In genomic region chr11:78220218-78221157, GRCh38 we compare ENCODE assay signal across 12 cellular contexts. TPM values are rescaled to one million over a fixed set of nuclear protein-coding genes. Genes with fewer than 3 reads are reported as not detected.
A peak's percentile ranks its signal among the peaks of the same experiment; 100 is the strongest.
DNase-seq lines count a peak whose midpoint lies in the region; TF ChIP-seq lines count a peak whose summit lies in the region.
"Had no signal": no experiment of that assay in that cellular context is flagged by ENCODE, and none has a peak within 500 bp of the region (broad histone marks: within the 10 kb centered on the region; RNA-seq: fewer than 3 reads in every experiment).

No MANE protein-coding gene starts in this region.

- no peak overlapping the region for H3K14ac ChIP-seq in H9 (ENCODE audit: insufficient read depth, low read length)

- H3K27ac ChIP-seq in H9 (ENCODE audit: insufficient read length, low read depth, low read length) (no peak overlapping the region), caudate nucleus (ENCODE audit: low read depth, low read length) (peak overlapping the region; percentile 1), spleen (no peak overlapping the region)
- H3K27ac ChIP-seq: VCaP had no signal

- H3K4me1 ChIP-seq in H9 (ENCODE audit: insufficient read depth, low read length): no peaks in the 10 kb centered on the region
- H3K4me1 ChIP-seq in spleen: peaks cover 0 to 21% (median 8%) of the 10 kb centered on the region in 6 donors

- H3K4me1 Mint-ChIP-seq in activated T-cell treated with anti-CD3 and anti-CD28 coated beads, Interleukin-2, amount 50 U/mL, for 24 hours (ENCODE audit: low read depth): peaks cover 16% of the 10 kb centered on the region
- H3K4me1 Mint-ChIP-seq in H9: no peaks in the 10 kb centered on the region

- no peak overlapping the region for H3K23ac ChIP-seq in H9 (ENCODE audit: insufficient read length, low read depth, low read length)

- H3K79me2 ChIP-seq in H9 (ENCODE audit: insufficient read depth, low read length): no peaks in the 10 kb centered on the region

- no peak for TF ChIP-seq POLR2A in spleen (IDR thresholded peaks at IDR 0.05)

- H2BK20ac ChIP-seq in H9 (ENCODE audit: low read depth, low read length, poor library complexity, severe bottlenecking): no peak overlapping the region

- H3K27me3 ChIP-seq in H9 (ENCODE audit: insufficient read depth, low read length) (no peaks in the 10 kb centered on the region), spleen (replicated peaks in 1 of 7) (no peaks in the 10 kb centered on the region)

- H2BK15ac ChIP-seq in H9 (ENCODE audit: low read depth, low read length): no peak overlapping the region

- no peak overlapping the region for H2BK12ac ChIP-seq in H9 (ENCODE audit: insufficient read length, low read depth, low read length)

- no peak overlapping the region for H3K18ac ChIP-seq in H9 (ENCODE audit: insufficient read length, low read depth, low read length)

- no peak overlapping the region for H4K8ac ChIP-seq in H9 (replicated peaks; ENCODE audit: insufficient read length, low read depth, low read length)

- no peak overlapping the region for H2BK5ac ChIP-seq in H9 (ENCODE audit: insufficient read length, low read length)

- no peak overlapping the region for H3K4ac ChIP-seq in H9 (ENCODE audit: low read depth, low read length)

- H3K56ac ChIP-seq in H9 (ENCODE audit: insufficient read length, low read depth, low read length): no peak overlapping the region

- no peak overlapping the region for H2AK5ac ChIP-seq in H9 (ENCODE audit: insufficient read length, low read length)

- no peak overlapping the region for H3K4me3 Mint-ChIP-seq in activated T-cell treated with anti-CD3 and anti-CD28 coated beads, Interleukin-2, amount 50 U/mL, for 24 hours
- no peak overlapping the region for H3K4me3 Mint-ChIP-seq in H9
- H3K4me3 Mint-ChIP-seq: stimulated activated naive CD8-positive, alpha-beta T cell treated with anti-CD3 and anti-CD28 coated beads, Interleukin-15, Interleukin-2, amounts not matched to agents 100 ng/mL and 50 ng/mL, for 24 hours had no signal

- no peak overlapping the region for H2BK120ac ChIP-seq in H9 (ENCODE audit: low read depth, low read length, poor library complexity, severe bottlenecking)

- no peak overlapping the region for H3T11ph ChIP-seq in H9 (ENCODE audit: low read length)

- H3K27ac Mint-ChIP-seq in activated T-cell treated with anti-CD3 and anti-CD28 coated beads, Interleukin-2, amount 50 U/mL, for 24 hours: peak overlapping the region; percentile 64
- H3K27ac Mint-ChIP-seq in H9: peak overlapping the region in 2 of 3 experiments; percentile 33 to 86; a peak in 2 of 7 replicates
- H3K27ac Mint-ChIP-seq: stimulated activated naive CD8-positive, alpha-beta T cell treated with anti-CD3 and anti-CD28 coated beads, Interleukin-15, Interleukin-2, amounts not matched to agents 100 ng/mL and 50 ng/mL, for 24 hours had no signal

- peaks cover 25% of the 10 kb centered on the region for H3K36me3 Mint-ChIP-seq in activated T-cell treated with anti-CD3 and anti-CD28 coated beads, Interleukin-2, amount 50 U/mL, for 24 hours (ENCODE audit: low read depth)
- H3K36me3 Mint-ChIP-seq in H9 (ENCODE audit: insufficient read depth in 1 of 3, low read depth in 3 of 3): peaks cover 0 to 19% (median 17%) of the 10 kb centered on the region in 3 experiments; a peak in 6 of 7 replicates

- no peaks in the 10 kb centered on the region for H3K79me1 ChIP-seq in H9 (ENCODE audit: insufficient read depth, low read depth, low read length, poor library complexity, severe bottlenecking)

- peaks cover 0 to 100% (median 57%) of the 10 kb centered on the region in 6 donors for H3K36me3 ChIP-seq in spleen

- H3K4me3 ChIP-seq in spleen: no peak overlapping the region

- no CpG with 5 or more reads among the region's 14 CpGs for WGBS in H9 (ENCODE audit: extremely low coverage, insufficient read length, low lambda C conversion rate)
- 83 to 97% (median 93%) methylated on average over 11 to 14 of the region's 14 CpGs for WGBS in spleen, 5 donors

- H3K23me2 ChIP-seq in H9 (ENCODE audit: insufficient read length, low read depth, low read length, poor library complexity, severe bottlenecking): no peaks in the 10 kb centered on the region

- H3K9ac ChIP-seq in H9 (ENCODE audit: extremely low read depth, insufficient read length, low read length): no peak overlapping the region

- H3K27me3 Mint-ChIP-seq in activated T-cell treated with anti-CD3 and anti-CD28 coated beads, Interleukin-2, amount 50 U/mL, for 24 hours: no peaks in the 10 kb centered on the region
- no peaks in the 10 kb centered on the region for H3K27me3 Mint-ChIP-seq in H9 (ENCODE audit: low read depth)
- H3K27me3 Mint-ChIP-seq: stimulated activated naive CD8-positive, alpha-beta T cell treated with anti-CD3 and anti-CD28 coated beads, Interleukin-15, Interleukin-2, amounts not matched to agents 100 ng/mL and 50 ng/mL, for 24 hours had no signal

- H3K9me3 ChIP-seq in H9 (ENCODE audit: control insufficient read depth, low read depth, low read length) (no peaks in the 10 kb centered on the region), spleen (no peaks in the 10 kb centered on the region)

- H4K5ac ChIP-seq in H9 (ENCODE audit: insufficient read length, low read depth, low read length): no peak overlapping the region

- H3K4me2 ChIP-seq in H9 (ENCODE audit: insufficient read depth, insufficient read length, low read length): no peak overlapping the region

- H3K9me3 Mint-ChIP-seq in activated T-cell treated with anti-CD3 and anti-CD28 coated beads, Interleukin-2, amount 50 U/mL, for 24 hours: no peaks in the 10 kb centered on the region
- H3K9me3 Mint-ChIP-seq in H9: no peaks in the 10 kb centered on the region
- H3K9me3 Mint-ChIP-seq: stimulated activated naive CD8-positive, alpha-beta T cell treated with anti-CD3 and anti-CD28 coated beads, Interleukin-15, Interleukin-2, amounts not matched to agents 100 ng/mL and 50 ng/mL, for 24 hours had no signal

- no peaks in the 10 kb centered on the region for H4K20me1 ChIP-seq in H9 (ENCODE audit: control insufficient read depth, insufficient read depth, insufficient read length)

- TF ChIP-seq CTCF in H9 (conservative IDR thresholded peaks at IDR 0.05): no peak
- TF ChIP-seq CTCF in spleen (IDR thresholded peaks at IDR 0.05 in 8 of 11, conservative IDR thresholded peaks at IDR 0.05 in 3 of 11): no peak

- H2AFZ ChIP-seq in H9 (ENCODE audit: low read length): no peak overlapping the region

- H4K91ac ChIP-seq in H9 (ENCODE audit: insufficient read length, low read depth, low read length): no peak overlapping the region

- intact Hi-C loops in spleen (cut with DNase I; ENCODE audit: low total_unique reads): no loop called here

- DNase-seq in activated T-cell treated with anti-CD3 and anti-CD28 coated beads, Interleukin-2, amount 50 U/mL, for 24 hours: no peak
- no peak for DNase-seq in activated T-cell treated with anti-CD3 and anti-CD28 coated beads for 4 hours
- peak; percentile 6 for DNase-seq in H9
- DNase-seq in caudate nucleus (lab: John Stamatoyannopoulos, UW): no peak
- DNase-seq in stimulated activated CD8-positive, alpha-beta memory T cell treated with anti-CD3 and anti-CD28 coated beads, Interleukin-4, amount 100 ng/mL, for 48 hours: peak; percentile 26
- no peak for DNase-seq in spleen
- DNase-seq in NCI-H526 (lab: John Stamatoyannopoulos, UW): no peak
- no peak for DNase-seq in SHP77 (lab: John Stamatoyannopoulos, UW)
- DNase-seq: ACHN, NCI-H146 had no signal

RNA-seq across cellular contexts. Expression of gene USP35, which starts 31.8 kb away (rescaled TPM):
- total RNA-seq in H9 (2021) (6.8 and 7.7 TPM in 2 replicates), spleen (1 to 10 TPM; 5.6 to 9.5 (median 6.5) TPM)
- 1 to 10 TPM; 1.6 to 6.5 (median 1.6) TPM for polyA plus RNA-seq in spleen

RNA-seq across cellular contexts. Expression of gene KCTD21, which starts 32.1 kb away (rescaled TPM):
- total RNA-seq in H9 (2021) (4.0 and 4.3 TPM in 2 replicates), spleen (10 to 100 TPM in 2 of 7 donors, 1 to 10 TPM in 5; 6.0 to 13.6 (median 7.2) TPM)
- polyA plus RNA-seq in spleen: 1 to 10 TPM; 1.2 to 3.4 (median 1.4) TPM

Comparison
In these comparisons a context has a peak if more than half of its experiments do, and no peak if none do; other contexts are left out.
1. DNase-seq: peak in H9 (single experiment) and stimulated activated CD8-positive, alpha-beta memory T cell treated with anti-CD3 and anti-CD28 coated beads, Interleukin-4, amount 100 ng/mL, for 48 hours (single experiment); none in activated T-cell treated with anti-CD3 and anti-CD28 coated beads, Interleukin-2, amount 50 U/mL, for 24 hours (single experiment), activated T-cell treated with anti-CD3 and anti-CD28 coated beads for 4 hours (single experiment), caudate nucleus (0 of 61), spleen (single experiment), NCI-H526 (0 of 2) and SHP77 (0 of 2).